16 cellular contexts compared by ENCODE assay signal in the genomic region with DNA sequence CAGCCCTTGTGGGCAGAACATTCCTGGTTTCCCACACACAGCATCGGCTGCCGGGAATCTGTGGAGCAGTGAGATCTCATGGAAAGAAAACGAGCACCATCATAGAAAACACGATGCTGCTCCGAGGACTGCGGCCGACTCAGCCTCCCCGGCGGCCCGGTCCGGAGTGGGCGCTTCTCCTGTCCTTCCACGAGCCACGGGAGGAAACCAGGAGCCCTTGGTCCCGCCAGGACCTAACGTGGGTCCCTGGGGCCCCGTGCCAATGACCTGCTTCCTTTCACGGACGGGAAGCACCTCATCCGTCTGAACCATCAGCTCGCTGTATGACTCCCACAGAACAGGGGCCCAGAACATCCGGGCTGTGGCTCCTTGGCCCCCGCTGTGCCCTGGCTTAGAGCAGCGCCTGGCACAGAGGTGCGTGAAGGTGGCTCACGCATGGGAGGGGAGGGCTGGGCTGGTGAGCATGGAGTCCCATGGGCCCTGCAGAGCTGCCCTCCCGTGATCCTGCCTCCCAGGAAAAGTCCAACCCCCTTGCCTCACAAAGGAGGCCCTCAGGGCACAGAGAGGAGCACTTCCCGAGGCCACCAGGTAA.
A peak's percentile ranks its signal among the peaks of the same experiment; 100 is the strongest.
DNase-seq lines count a peak whose midpoint lies in the region; ATAC-seq, FAIRE-seq and TF ChIP-seq lines count a peak whose summit lies in the region.
"Had no signal": no experiment of that assay in that cellular context is flagged by ENCODE, and none has a peak within 500 bp of the region (broad histone marks: within the 10 kb centered on the region; RNA-seq: fewer than 3 reads in every experiment).

No MANE protein-coding gene starts in this region.

- no peaks in the 10 kb centered on the region for H3K9me1 ChIP-seq in K562 (ENCODE audit: control insufficient read depth, insufficient read depth, low read length)

- ATAC-seq in right lobe of liver, result no peak
- no peak for ATAC-seq in HepG2
- no peak for ATAC-seq in K562
- no peak for ATAC-seq in GM19328 (IDR thresholded peaks at IDR 0.05; ENCODE audit: unreplicated experiment)
- no peak for ATAC-seq in activated CD8-positive, alpha-beta T cell treated with anti-CD3 and anti-CD28 coated beads, Interleukin-2, amount 10 ng/mL, durations not matched to agents 7 days and 5 days

- H3K27ac ChIP-seq in right lobe of liver (no peak overlapping the region), HepG2 (ENCODE audit: extremely low read length, insufficient read depth, low read length) (no peak overlapping the region), K562 (ENCODE audit: extremely low read depth, low read depth, low read length) (no peak overlapping the region)

- H3K27me3 ChIP-seq in right lobe of liver (no peaks in the 10 kb centered on the region), HepG2 (ENCODE audit: control insufficient read depth in 1 of 2, insufficient read depth in 2 of 2, low read length in 2 of 2) (no peaks in the 10 kb centered on the region), K562 (ENCODE audit: control insufficient read depth in 2 of 2, insufficient read depth in 2 of 2, low read length in 2 of 2) (no peaks in the 10 kb centered on the region)

- H3K4me1 ChIP-seq in right lobe of liver (no peaks in the 10 kb centered on the region), HepG2 (ENCODE audit: insufficient read depth, low read length) (no peaks in the 10 kb centered on the region), K562 (replicated peaks in 1 of 2; ENCODE audit: control insufficient read depth in 2 of 2, insufficient read depth in 2 of 2, low read length in 2 of 2) (peaks cover 18 to 89% of the 10 kb centered on the region in 2 experiments)

- H3K9me3 ChIP-seq in right lobe of liver, result no peaks in the 10 kb centered on the region
- H3K9me3 ChIP-seq in HepG2 (ENCODE audit: low read length), result no peaks in the 10 kb centered on the region
- no peaks in the 10 kb centered on the region for H3K9me3 ChIP-seq in K562 (replicated peaks; ENCODE audit: control insufficient read depth, insufficient read depth, low read depth, low read length)

- no peaks in the 10 kb centered on the region for H3K27me3 Mint-ChIP-seq in nephron progenitor cell (ENCODE audit: low read depth, poor library complexity)
- no peaks in the 10 kb centered on the region for H3K27me3 Mint-ChIP-seq in activated CD8-positive, alpha-beta T cell treated with anti-CD3 and anti-CD28 coated beads, Interleukin-2, amount 10 ng/mL, durations not matched to agents 7 days and 5 days (ENCODE audit: low read depth)
- H3K27me3 Mint-ChIP-seq: CD8-positive, alpha-beta memory T cell had no signal

- DNase-seq in right lobe of liver (peak in 2 of 3 donors; percentile 12 to 34), HepG2 (ENCODE audit: low spot score) (no peak), K562 (ENCODE audit: extremely low read depth in 1 of 4, low spot score in 3 of 4) (no peak), nephron progenitor cell (no peak), DMS79 (lab: John Stamatoyannopoulos, UW) (no peak), GM19239 (ENCODE audit: insufficient read length, low spot score) (no peak)
- DNase-seq in activated CD8-positive, alpha-beta T cell treated with anti-CD3 and anti-CD28 coated beads, Interleukin-2, amount 10 ng/mL, durations not matched to agents 7 days and 5 days, result no peak
- DNase-seq: CD8-positive, alpha-beta memory T cell; H7; Kasumi-1; NCI-H1417; NCI-H1930; NCI-H2171 treated with DMSO at 0.1 percent for 48 hours; NCI-H82; SHP77 had no signal

- no peak for FAIRE-seq in HepG2 (lab: Jason Lieb, UNC)
- FAIRE-seq in K562 (lab: Jason Lieb, UNC), result no peak
- FAIRE-seq in GM19239 (lab: Jason Lieb, UNC), result no peak

- no peak for TF ChIP-seq EP300 in HepG2 (IDR thresholded peaks at IDR 0.05; ENCODE audit: low read depth in 2 of 2, low read length in 2 of 2)
- TF ChIP-seq EP300 in HepG2 (CRISPR knock-in tag; IDR thresholded peaks at IDR 0.05; ENCODE audit: borderline replicate concordance), result no peak
- TF ChIP-seq EP300 in K562 (IDR thresholded peaks at IDR 0.05; ENCODE audit: low read length), result no peak

- TF ChIP-seq RAD21 in HepG2 (CRISPR knock-in tag; IDR thresholded peaks at IDR 0.05), result no peak
- TF ChIP-seq RAD21 in K562 (CRISPR knock-in tag; conservative IDR thresholded peaks at IDR 0.05 in 1 of 2, IDR thresholded peaks at IDR 0.05 in 1 of 2), result no peak

- H3K36me3 ChIP-seq in right lobe of liver, result no peaks in the 10 kb centered on the region
- peaks cover 2 to 12% of the 10 kb centered on the region in 2 experiments; a peak in 2 of 5 replicates for H3K36me3 ChIP-seq in HepG2 (replicated peaks in 1 of 2; ENCODE audit: control insufficient read depth in 1 of 2, insufficient read depth in 2 of 2, low read length in 2 of 2)
- peaks cover 9% of the 10 kb centered on the region; the same call in 1 of the 3 replicates for H3K36me3 ChIP-seq in K562 (ENCODE audit: control insufficient read depth, insufficient read depth, low read length)

- peak overlapping the region; percentile 66 for H3K27ac Mint-ChIP-seq in nephron progenitor cell
- no peak overlapping the region for H3K27ac Mint-ChIP-seq in activated CD8-positive, alpha-beta T cell treated with anti-CD3 and anti-CD28 coated beads, Interleukin-2, amount 10 ng/mL, durations not matched to agents 7 days and 5 days

- no peak overlapping the region for H3K4me2 ChIP-seq in HepG2 (ENCODE audit: low read depth, low read length)
- no peak overlapping the region for H3K4me2 ChIP-seq in K562 (ENCODE audit: insufficient read depth, low read length)

- H3K36me3 Mint-ChIP-seq in nephron progenitor cell (ENCODE audit: low read depth), result no peaks in the 10 kb centered on the region
- peaks cover 8% of the 10 kb centered on the region for H3K36me3 Mint-ChIP-seq in activated CD8-positive, alpha-beta T cell treated with anti-CD3 and anti-CD28 coated beads, Interleukin-2, amount 10 ng/mL, durations not matched to agents 7 days and 5 days (ENCODE audit: low read depth)

- intact Hi-C loops in right lobe of liver (cut with DNase I), result no loop called here
- intact Hi-C loops in HepG2 (cut with micrococcal nuclease; ENCODE audit: unreplicated experiment), result no loop called here
- intact Hi-C loops in K562 (cut with micrococcal nuclease), result no loop called here

- POLR2A ChIA-PET in HepG2 (lab: Yijun Ruan, JAX) (no interaction called here), K562 (lab: Yijun Ruan, JAX) (interaction anchor here (0.5 kb wide), 1 partner anchor 128 kb away, joined by 3 read pairs; no protein-coding TSS in a partner anchor)
- POLR2A ChIA-PET in activated CD8-positive, alpha-beta T cell treated with anti-CD3 and anti-CD28 coated beads, Interleukin-2, amount 10 ng/mL, durations not matched to agents 7 days and 5 days (lab: Charles Lee), result no interaction called here

- no peak for TF ChIP-seq CTCF in right lobe of liver (IDR thresholded peaks at IDR 0.05)
- TF ChIP-seq CTCF in HepG2 (CRISPR knock-in tag; IDR thresholded peaks at IDR 0.05), result no peak
- no peak for TF ChIP-seq CTCF in K562 (IDR thresholded peaks at IDR 0.05 in 2 of 3, conservative IDR thresholded peaks at IDR 0.05 in 1 of 3; ENCODE audit: insufficient read depth in 2 of 3, low read depth in 1 of 3, low read length in 3 of 3)
- TF ChIP-seq CTCF in nephron progenitor cell (IDR thresholded peaks at IDR 0.05), result no peak

- BruUV-seq in HepG2 (replicated peaks; lab: Mats Ljungman, UMichigan), result no TSS peak
- BruUV-seq in K562 (replicated peaks; lab: Mats Ljungman, UMichigan), result no TSS peak

- no peaks in the 10 kb centered on the region for H3K9me3 Mint-ChIP-seq in nephron progenitor cell
- H3K9me3 Mint-ChIP-seq in activated CD8-positive, alpha-beta T cell treated with anti-CD3 and anti-CD28 coated beads, Interleukin-2, amount 10 ng/mL, durations not matched to agents 7 days and 5 days (ENCODE audit: insufficient read depth), result no peaks in the 10 kb centered on the region
- H3K9me3 Mint-ChIP-seq: CD8-positive, alpha-beta memory T cell had no signal

- no peaks in the 10 kb centered on the region for H4K20me1 ChIP-seq in HepG2 (ENCODE audit: insufficient read depth, low read length)
- no peaks in the 10 kb centered on the region for H4K20me1 ChIP-seq in K562 (replicated peaks; ENCODE audit: control insufficient read depth, insufficient read depth, low read length)

- CTCF ChIA-PET in HepG2 (lab: Yijun Ruan, JAX; ENCODE audit: low intra/inter-chr PET ratio, low total read pairs) (no interaction called here), K562 (lab: Yijun Ruan, JAX; ENCODE audit: low intra/inter-chr PET ratio) (no interaction called here)
- CTCF ChIA-PET in activated CD8-positive, alpha-beta T cell treated with anti-CD3 and anti-CD28 coated beads, Interleukin-2, amount 10 ng/mL, durations not matched to agents 7 days and 5 days (lab: Charles Lee), result interaction anchor here (0.6 kb wide), 1 partner anchor 167 kb away, joined by 3 read pairs; no protein-coding TSS in a partner anchor

- H3K4me3 Mint-ChIP-seq in nephron progenitor cell, result no peak overlapping the region
- H3K4me3 Mint-ChIP-seq in activated CD8-positive, alpha-beta T cell treated with anti-CD3 and anti-CD28 coated beads, Interleukin-2, amount 10 ng/mL, durations not matched to agents 7 days and 5 days, result no peak overlapping the region

- in situ Hi-C loops in HepG2 (cut with HindIII; ENCODE audit: extremely low pct_ligation_motif_present, low pct_unique_long_range_greater_than_20kb) (no loop called here), K562 (cut with MboI) (no loop called here)

- H3K9ac ChIP-seq in HepG2 (ENCODE audit: insufficient read depth, low read depth, low read length), result no peak overlapping the region
- H3K9ac ChIP-seq in K562 (ENCODE audit: insufficient read depth in 1 of 2, low read depth in 2 of 2, low read length in 2 of 2), result peak overlapping the region in 1 of 2 experiments; percentile 68; a peak in 2 of 4 replicates

- H3K79me2 ChIP-seq in HepG2 (ENCODE audit: insufficient read depth, low read length) (no peaks in the 10 kb centered on the region), K562 (ENCODE audit: control insufficient read depth, insufficient read depth, low read length) (no peaks in the 10 kb centered on the region)

- WGBS in right lobe of liver (ENCODE audit: insufficient coverage, low coverage, low lambda C conversion rate, missing lambda C conversion rate), result 96% methylated on average over 5 of the region's 28 CpGs
- 93% methylated on average over 15 of the region's 28 CpGs for WGBS in HepG2 (ENCODE audit: low lambda C conversion rate)
- 93% methylated on average over 18 of the region's 28 CpGs for WGBS in K562 (ENCODE audit: insufficient coverage, low coverage, missing lambda C conversion rate)

- H3K4me3 ChIP-seq in right lobe of liver (no peak overlapping the region), HepG2 (replicated peaks in 1 of 3; ENCODE audit: insufficient read depth in 1 of 3, low read depth in 2 of 3, low read length in 3 of 3) (no peak overlapping the region), K562 (no peak overlapping the region)

- TF ChIP-seq POLR2A in right lobe of liver (IDR thresholded peaks at IDR 0.05), result no peak
- no peak for TF ChIP-seq POLR2A in HepG2 (IDR thresholded peaks at IDR 0.05; ENCODE audit: insufficient read depth in 1 of 2, low read depth in 2 of 2, low read length in 2 of 2)
- no peak for TF ChIP-seq POLR2A in K562 (conservative IDR thresholded peaks at IDR 0.05)

- peaks cover 8% of the 10 kb centered on the region for H3K4me1 Mint-ChIP-seq in nephron progenitor cell
- peaks cover 6% of the 10 kb centered on the region for H3K4me1 Mint-ChIP-seq in activated CD8-positive, alpha-beta T cell treated with anti-CD3 and anti-CD28 coated beads, Interleukin-2, amount 10 ng/mL, durations not matched to agents 7 days and 5 days (ENCODE audit: low read depth)

- H2AFZ ChIP-seq in HepG2 (ENCODE audit: low read length), result no peak overlapping the region
- H2AFZ ChIP-seq in K562 (ENCODE audit: low read depth, low read length), result no peak overlapping the region

Comparison
In these comparisons a context has a peak if more than half of its experiments do, and no peak if none do; other contexts are left out.
1. DNase-seq: peak in right lobe of liver (2 of 3); none in HepG2 (single experiment), K562 (0 of 4), nephron progenitor cell (single experiment), activated CD8-positive, alpha-beta T cell treated with anti-CD3 and anti-CD28 coated beads, Interleukin-2, amount 10 ng/mL, durations not matched to agents 7 days and 5 days (single experiment), DMS79 (single experiment) and GM19239 (single experiment).